ENCODE assay signal across 16 cellular contexts in genomic region chr7:100942038-100942774, GRCh38. TPM values are rescaled to one million over a fixed set of nuclear protein-coding genes. Genes with fewer than 3 reads are reported as not detected.
DNase-seq lines count a peak whose midpoint lies in the region; ATAC-seq, FAIRE-seq and TF ChIP-seq lines count a peak whose summit lies in the region.
"Had no signal": no experiment of that assay in that cellular context is flagged by ENCODE, and none has a peak within 500 bp of the region (broad histone marks: within the 10 kb centered on the region; RNA-seq: fewer than 3 reads in every experiment).

No MANE protein-coding gene starts in this region.

- ATAC-seq in HG02678 (IDR thresholded peaks at IDR 0.05; ENCODE audit: unreplicated experiment) = no peak
- ATAC-seq: effector memory CD8-positive, alpha-beta T cell; heart left ventricle; T-helper 17 cell had no signal

- H3K9ac ChIP-seq in mucosa of stomach (ENCODE audit: low read length) = peak overlapping the region; percentile 30

- H3K4me3 ChIP-seq in bronchial epithelial cell (ENCODE audit: low read depth, low read length) = no peak overlapping the region
- no peak overlapping the region for H3K4me3 ChIP-seq in mucosa of stomach (ENCODE audit: low read length)
- H3K4me3 ChIP-seq: heart left ventricle, left ventricle myocardium inferior had no signal

- H3K27me3 ChIP-seq in bronchial epithelial cell (ENCODE audit: control insufficient read depth, insufficient read depth, low read length) (no peaks in the 10 kb centered on the region), mucosa of stomach (ENCODE audit: control insufficient read depth, insufficient read depth, low read length) (no peaks in the 10 kb centered on the region)

- no peak for TF ChIP-seq CTCF in bronchial epithelial cell (IDR thresholded peaks at IDR 0.05; ENCODE audit: insufficient read depth, low read length, severe bottlenecking)

- no peaks in the 10 kb centered on the region for H3K9me3 ChIP-seq in mucosa of stomach (ENCODE audit: control insufficient read depth, low read length)

- peak; percentile 28 for DNase-seq in DMS53 treated with DMSO at 0.1 percent for 48 hours (lab: John Stamatoyannopoulos, UW; ENCODE audit: unreplicated experiment)
- peak; percentile 36 for DNase-seq in NCI-H1417 treated with DMSO at 0.1 percent for 48 hours (lab: John Stamatoyannopoulos, UW)
- peak; percentile 50 for DNase-seq in bronchial epithelial cell (ENCODE audit: low read depth)
- DNase-seq in medulla oblongata (ENCODE audit: extremely low spot score) = no peak
- no peak for DNase-seq in occipital lobe (lab: John Stamatoyannopoulos, UW)
- DNase-seq in iPS-NIHi11 (ENCODE audit: low spot score) = no peak
- DNase-seq: CD4-positive, alpha-beta T cell; effector memory CD8-positive, alpha-beta T cell; heart left ventricle; left ventricle myocardium inferior; NCI-H1930; substantia nigra; T-helper 17 cell had no signal

- H3K4me1 ChIP-seq in mucosa of stomach (ENCODE audit: control insufficient read depth, insufficient read depth, low read length) = peaks cover 21% of the 10 kb centered on the region
- H3K4me1 ChIP-seq: heart left ventricle, left ventricle myocardium inferior had no signal

- FAIRE-seq in bronchial epithelial cell (lab: Jason Lieb, UNC) = no peak

- H3K36me3 ChIP-seq in bronchial epithelial cell (ENCODE audit: control insufficient read depth, insufficient read depth, low read length) (no peaks in the 10 kb centered on the region), mucosa of stomach (ENCODE audit: control insufficient read depth, insufficient read depth, low read length) (no peaks in the 10 kb centered on the region)
- H3K36me3 ChIP-seq: heart left ventricle, left ventricle myocardium inferior had no signal

RNA-seq across cellular contexts. Expression of gene MUC3A, which starts 7.1 kb away (rescaled TPM):
- total RNA-seq in bronchial epithelial cell = under 0.01 TPM in 1 of 2 replicates, not detected in the other
- total RNA-seq in occipital lobe = 0.47 TPM
- total RNA-seq: CD4-positive, alpha-beta T cell; skeletal muscle tissue; T-helper 17 cell had no signal

RNA-seq across cellular contexts. Expression of gene MUC12, which starts 27.2 kb away (rescaled TPM):
- total RNA-seq in bronchial epithelial cell (under 0.01 TPM in 2 replicates), occipital lobe (not detected)
- total RNA-seq: skeletal muscle tissue had no signal

RNA-seq across cellular contexts. Expression of gene ACHE, which starts 46.5 kb away (rescaled TPM):
- total RNA-seq in bronchial epithelial cell (0.13 TPM in 1 of 2 replicates, not detected in the other), occipital lobe (16.1 TPM)

RNA-seq across cellular contexts. Expression of gene UFSP1, which starts 52.7 kb away (rescaled TPM):
- total RNA-seq in bronchial epithelial cell = 4.2 and 4.7 TPM in 2 replicates
- 2.5 TPM for total RNA-seq in occipital lobe

Comparison
In these comparisons a context has a peak if more than half of its experiments do, and no peak if none do; other contexts are left out.
1. DNase-seq: peak in DMS53 treated with DMSO at 0.1 percent for 48 hours (single experiment), NCI-H1417 treated with DMSO at 0.1 percent for 48 hours (single experiment) and bronchial epithelial cell (single experiment); none in medulla oblongata (single experiment), occipital lobe (single experiment) and iPS-NIHi11 (single experiment).
2. RNA of gene ACHE, which starts 46.5 kb away (total RNA-seq): 16.1 TPM in occipital lobe (single experiment); 0.13 TPM in bronchial epithelial cell; every median in the first group is over 10 times any median in the second.